Comparison of ENCODE assay signal across 8 cellular contexts in genomic region chr1:58773406-58773840, GRCh38. TPM values are rescaled to one million over a fixed set of nuclear protein-coding genes. Genes with fewer than 3 reads are reported as not detected.
A peak's percentile ranks its signal among the peaks of the same experiment; 100 is the strongest.
DNase-seq lines count a peak whose midpoint lies in the region; ATAC-seq and TF ChIP-seq lines count a peak whose summit lies in the region.

No MANE protein-coding gene starts in this region.

- peak overlapping the region; percentile 14 for H3K27ac Mint-ChIP-seq in T-helper 2 cell treated with Interferon-gamma antibody and Interleukin-4, amounts not matched to agents 5 μg/mL and 100 μg/mL, for 36 hours
- H3K27ac Mint-ChIP-seq in stimulated activated memory B cell treated with anti-CD40 and anti-IgM and Interleukin-4, amounts not matched to agents 10 μg/mL and 1 μg/mL and 100 μg/mL, for 72 hours = peak overlapping the region; percentile 90

- ATAC-seq in GM19397 (IDR thresholded peaks at IDR 0.05; ENCODE audit: unreplicated experiment) = peak; percentile 77
- ATAC-seq in left cardiac atrium = peak; percentile 89 to 91
- peak; percentile 93 for ATAC-seq in stimulated activated memory B cell treated with anti-CD40 and anti-IgM and Interleukin-4, amounts not matched to agents 10 μg/mL and 1 μg/mL and 100 μg/mL, for 72 hours

- H3K9me3 Mint-ChIP-seq in T-helper 2 cell treated with Interferon-gamma antibody and Interleukin-4, amounts not matched to agents 5 μg/mL and 100 μg/mL, for 36 hours = no peaks in the 10 kb centered on the region
- H3K9me3 Mint-ChIP-seq in stimulated activated memory B cell treated with anti-CD40 and anti-IgM and Interleukin-4, amounts not matched to agents 10 μg/mL and 1 μg/mL and 100 μg/mL, for 72 hours = no peaks in the 10 kb centered on the region

- POLR2A ChIA-PET in HEK293T (lab: Yijun Ruan, JAX) = interaction anchor here (2.9 kb wide), 1 partner anchor 10 kb away, joined by 16 read pairs; the partner anchor contains the start of gene JUN

- intact Hi-C loops in left cardiac atrium (cut with DNase I) = no loop called here

- no peak overlapping the region for H3K4me3 Mint-ChIP-seq in T-helper 2 cell treated with Interferon-gamma antibody and Interleukin-4, amounts not matched to agents 5 μg/mL and 100 μg/mL, for 36 hours
- H3K4me3 Mint-ChIP-seq in stimulated activated memory B cell treated with anti-CD40 and anti-IgM and Interleukin-4, amounts not matched to agents 10 μg/mL and 1 μg/mL and 100 μg/mL, for 72 hours = peak overlapping the region; percentile 45

- peaks cover 15% of the 10 kb centered on the region for H3K4me1 Mint-ChIP-seq in T-helper 2 cell treated with Interferon-gamma antibody and Interleukin-4, amounts not matched to agents 5 μg/mL and 100 μg/mL, for 36 hours (ENCODE audit: low read depth)
- H3K4me1 Mint-ChIP-seq in stimulated activated memory B cell treated with anti-CD40 and anti-IgM and Interleukin-4, amounts not matched to agents 10 μg/mL and 1 μg/mL and 100 μg/mL, for 72 hours = peaks cover 20% of the 10 kb centered on the region

- peaks cover under 1% of the 10 kb centered on the region for H3K27me3 Mint-ChIP-seq in T-helper 2 cell treated with Interferon-gamma antibody and Interleukin-4, amounts not matched to agents 5 μg/mL and 100 μg/mL, for 36 hours (ENCODE audit: low read depth)
- H3K27me3 Mint-ChIP-seq in stimulated activated memory B cell treated with anti-CD40 and anti-IgM and Interleukin-4, amounts not matched to agents 10 μg/mL and 1 μg/mL and 100 μg/mL, for 72 hours = no peaks in the 10 kb centered on the region

- DNase-seq in Ammon's horn (ENCODE audit: low spot score) (peak; percentile 43), HT1080 (ENCODE audit: low read depth) (peak; percentile 81), left cardiac atrium (peak; percentile 77), DMS114 treated with DMSO at 0.1 percent for 48 hours (lab: John Stamatoyannopoulos, UW; ENCODE audit: unreplicated experiment) (no peak), HEK293T (ENCODE audit: extremely low spot score) (no peak)
- no peak for DNase-seq in T-helper 2 cell treated with Interferon-gamma antibody and Interleukin-4, amounts not matched to agents 5 μg/mL and 100 μg/mL, for 36 hours (ENCODE audit: low spot score)

- CTCF ChIA-PET in HEK293T (lab: Yijun Ruan, JAX) = interaction anchor here (0.6 to 0.8 kb wide), 2 partner anchors 12 to 19 kb away, joined by 3 to 5 read pairs; no protein-coding TSS in a partner anchor

- H3K36me3 Mint-ChIP-seq in T-helper 2 cell treated with Interferon-gamma antibody and Interleukin-4, amounts not matched to agents 5 μg/mL and 100 μg/mL, for 36 hours (ENCODE audit: low read depth) = no peaks in the 10 kb centered on the region
- H3K36me3 Mint-ChIP-seq in stimulated activated memory B cell treated with anti-CD40 and anti-IgM and Interleukin-4, amounts not matched to agents 10 μg/mL and 1 μg/mL and 100 μg/mL, for 72 hours = no peaks in the 10 kb centered on the region

TF ChIP-seq in HEK293T, 16 proteins besides CTCF, POLR2A, EP300 and RAD21:
- TF ChIP-seq FOXA1 (IDR thresholded peaks at IDR 0.05) (no peak), SUZ12 (IDR thresholded peaks at IDR 0.05) (no peak), LEF1 (IDR thresholded peaks at IDR 0.05; ENCODE audit: borderline replicate concordance) (no peak)

RNA-seq across cellular contexts. Expression of gene JUN, which starts 10.4 kb away (rescaled TPM):
- total RNA-seq in HT1080 (2014; rRNA removed; shearing (Covaris generic)) = 112 and 132 TPM in 2 replicates
- 96.8 and 99.6 TPM in 2 replicates for polyA plus RNA-seq in HT1080 (2015; cell fraction: cytosol; rRNA removed)
- 173 and 201 TPM in 2 replicates for polyA plus RNA-seq in HT1080 (2015; cell fraction: nucleus; rRNA removed)
- 10 to 100 TPM; 67.6 to 78.0 TPM for total RNA-seq in left cardiac atrium

Comparison
In these comparisons a context has a peak if more than half of its experiments do, and no peak if none do; other contexts are left out.
1. DNase-seq: peak in Ammon's horn (single experiment), HT1080 (single experiment) and left cardiac atrium (single experiment); none in T-helper 2 cell treated with Interferon-gamma antibody and Interleukin-4, amounts not matched to agents 5 μg/mL and 100 μg/mL, for 36 hours (single experiment), DMS114 treated with DMSO at 0.1 percent for 48 hours (single experiment) and HEK293T (single experiment).
2. Peak in every context shown above with its lines, with median percentiles within 50 percentile points of each other: ATAC-seq.